In genomic region chr4:10072420-10073017, GRCh38 we compare ENCODE assay signal across 1 cellular context.
TF ChIP-seq lines count a peak whose summit lies in the region.

No MANE protein-coding gene starts in this region.

TF ChIP-seq in K562, 482 proteins besides CTCF, POLR2A, EP300 and RAD21 (continued from another document):
- TF ChIP-seq POLR2G (IDR thresholded peaks at IDR 0.05; ENCODE audit: low read depth, low read length) = no peak
- no peak for TF ChIP-seq MAZ (CRISPR knock-in tag; conservative IDR thresholded peaks at IDR 0.05 in 1 of 2, IDR thresholded peaks at IDR 0.05 in 1 of 2)
- no peak for TF ChIP-seq RBM22 (IDR thresholded peaks at IDR 0.05; ENCODE audit: low read depth, low read length, poor library complexity, severe bottlenecking)
- TF ChIP-seq LARP7 (IDR thresholded peaks at IDR 0.05) = no peak
- TF ChIP-seq ZNF551 (CRISPR knock-in tag; IDR thresholded peaks at IDR 0.05) = no peak
- no peak for TF ChIP-seq MTF1 (CRISPR knock-in tag; IDR thresholded peaks at IDR 0.05; ENCODE audit: borderline replicate concordance)
- peak; percentile 25; the same call in 1 of the 2 replicates for TF ChIP-seq MYNN (IDR thresholded peaks at IDR 0.05)
- no peak for TF ChIP-seq MYNN (CRISPR knock-in tag; IDR thresholded peaks at IDR 0.05)
- no peak for TF ChIP-seq ZNF445 (CRISPR knock-in tag; IDR thresholded peaks at IDR 0.05; ENCODE audit: low read depth)
- no peak for TF ChIP-seq ZNF274 (IDR thresholded peaks at IDR 0.05; ENCODE audit: borderline replicate concordance, low read depth, low read length)
- TF ChIP-seq DMBX1 (CRISPR knock-in tag; IDR thresholded peaks at IDR 0.05; ENCODE audit: borderline replicate concordance) = no peak
- 0 out of 2 replicates have a peak, but pooled peaks have one; percentile 43 for TF ChIP-seq SUPT5H (IDR thresholded peaks at IDR 0.05)
- no peak for TF ChIP-seq ARID3B (CRISPR knock-in tag; IDR thresholded peaks at IDR 0.05; ENCODE audit: borderline replicate concordance)
TF ChIP-seq in K562: peak in this region for 2.
